ENCODE assay signal across 19 cellular contexts in the genomic region with DNA sequence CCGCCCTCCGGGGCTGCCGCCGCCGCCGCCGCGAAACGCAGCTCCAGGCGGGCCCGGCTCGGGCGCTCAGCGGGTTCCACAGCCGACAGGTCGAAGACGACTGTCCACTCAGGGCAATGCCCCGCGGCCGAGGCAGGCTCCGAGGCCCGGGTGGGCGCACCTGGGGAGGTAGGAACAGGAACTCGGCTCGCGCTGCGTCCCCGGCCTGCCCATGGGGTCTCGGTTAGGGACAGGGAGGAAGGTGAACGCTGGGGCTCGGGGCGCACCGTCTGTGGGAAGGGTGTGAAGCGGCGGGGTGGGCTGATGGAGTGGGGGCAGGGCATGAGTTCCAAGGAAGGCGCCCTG. TPM values are rescaled to one million over a fixed set of nuclear protein-coding genes. Genes with fewer than 3 reads are reported as not detected.
DNase-seq lines count a peak whose midpoint lies in the region; ATAC-seq and TF ChIP-seq lines count a peak whose summit lies in the region.
"Had no signal": no experiment of that assay in that cellular context is flagged by ENCODE, and none has a peak within 500 bp of the region (broad histone marks: within the 10 kb centered on the region; RNA-seq: fewer than 3 reads in every experiment).

No MANE protein-coding gene starts in this region.

- no peaks in the 10 kb centered on the region for H3K27me3 Mint-ChIP-seq in osteocyte (ENCODE audit: unreplicated experiment)

- H3K4me1 Mint-ChIP-seq in osteocyte (ENCODE audit: unreplicated experiment) = peaks cover 8% of the 10 kb centered on the region

- no peak overlapping the region for H3K4me3 ChIP-seq in RWPE2 (ENCODE audit: severe bottlenecking)
- peak overlapping the region; percentile 40 for H3K4me3 ChIP-seq in coronary artery
- H3K4me3 ChIP-seq in neuronal stem cell (ENCODE audit: low read length in 2 of 2) = no peak overlapping the region
- H3K4me3 ChIP-seq in suprapubic skin = peak overlapping the region; percentile 40
- no peak overlapping the region for H3K4me3 ChIP-seq in gastrocnemius medialis
- H3K4me3 ChIP-seq: A549, MG63 had no signal

- no peak overlapping the region for H3K27ac ChIP-seq in RWPE2 (ENCODE audit: poor library complexity, severe bottlenecking)
- H3K27ac ChIP-seq in coronary artery = no peak overlapping the region
- no peak overlapping the region for H3K27ac ChIP-seq in neuronal stem cell (replicated peaks; ENCODE audit: low read length)
- no peak overlapping the region for H3K27ac ChIP-seq in suprapubic skin
- no peak overlapping the region for H3K27ac ChIP-seq in gastrocnemius medialis
- H3K27ac ChIP-seq: A549 had no signal

- H2BK12ac ChIP-seq in neuronal stem cell (ENCODE audit: low read length) = no peak overlapping the region

- WGBS in neuronal stem cell (ENCODE audit: extremely low coverage in 2 of 2, insufficient read length in 2 of 2, insufficient replicate concordance in 1 of 2), 2 donors = no CpG with 5 or more reads among the region's 36 CpGs
- 36% methylated on average over 10 of the region's 36 CpGs for WGBS in suprapubic skin

- H3K9me3 Mint-ChIP-seq in osteocyte (ENCODE audit: unreplicated experiment) = no peaks in the 10 kb centered on the region
- H3K9me3 Mint-ChIP-seq: CD4-positive, alpha-beta T cell had no signal

- in situ Hi-C loops in gastrocnemius medialis (cut with MboI; ENCODE audit: low sequenced_read_pairs in 4 of 4) = no loop called here

- no peak overlapping the region for H3K9ac ChIP-seq in neuronal stem cell (ENCODE audit: low read depth, low read length, poor library complexity)

- H3K79me1 ChIP-seq in neuronal stem cell (ENCODE audit: low read depth, low read length) = peaks cover 2% of the 10 kb centered on the region

- TF ChIP-seq POLR2A in suprapubic skin (IDR thresholded peaks at IDR 0.05) (no peak), gastrocnemius medialis (IDR thresholded peaks at IDR 0.05) (no peak)

- peaks cover 24% of the 10 kb centered on the region for H3K36me3 Mint-ChIP-seq in osteocyte (ENCODE audit: unreplicated experiment)

- no peaks in the 10 kb centered on the region for H3K27me3 ChIP-seq in RWPE2 (ENCODE audit: insufficient read depth, poor library complexity, severe bottlenecking)
- no peaks in the 10 kb centered on the region for H3K27me3 ChIP-seq in neuronal stem cell (ENCODE audit: control insufficient read depth in 3 of 3, insufficient read depth in 3 of 3, low read depth in 1 of 3, low read length in 3 of 3)
- peaks cover 15% of the 10 kb centered on the region for H3K27me3 ChIP-seq in suprapubic skin
- no peaks in the 10 kb centered on the region for H3K27me3 ChIP-seq in gastrocnemius medialis
- H3K27me3 ChIP-seq: MG63 had no signal

- H3K23ac ChIP-seq in neuronal stem cell (ENCODE audit: low read depth, low read length, poor library complexity) = no peak overlapping the region

- H2AFZ ChIP-seq in neuronal stem cell (ENCODE audit: low read length) = no peak overlapping the region

- no peak overlapping the region for H2BK5ac ChIP-seq in neuronal stem cell (ENCODE audit: low read length)

- no peaks in the 10 kb centered on the region for H3K9me3 ChIP-seq in RWPE2 (ENCODE audit: severe bottlenecking)
- no peaks in the 10 kb centered on the region for H3K9me3 ChIP-seq in neuronal stem cell (replicated peaks in 1 of 2; ENCODE audit: control insufficient read depth in 2 of 2, insufficient read depth in 1 of 2, low read depth in 1 of 2, low read length in 2 of 2)
- H3K9me3 ChIP-seq in suprapubic skin = no peaks in the 10 kb centered on the region
- H3K9me3 ChIP-seq in gastrocnemius medialis = no peaks in the 10 kb centered on the region
- H3K9me3 ChIP-seq: A549; BLaER1 treated with 17β-estradiol and CSF1 and Interleukin-3, amounts not matched to agents 10 nM and 100 nM; MG63 had no signal

- no peak overlapping the region for H3K27ac Mint-ChIP-seq in osteocyte (ENCODE audit: unreplicated experiment)
- H3K27ac Mint-ChIP-seq: CD4-positive, alpha-beta T cell had no signal

- H3K18ac ChIP-seq in neuronal stem cell (ENCODE audit: low read length) = no peak overlapping the region

- H3K4me1 ChIP-seq in RWPE2 (ENCODE audit: insufficient read depth, poor library complexity, severe bottlenecking) (no peaks in the 10 kb centered on the region), neuronal stem cell (ENCODE audit: control insufficient read depth in 2 of 2, insufficient read depth in 1 of 2, low read depth in 1 of 2, low read length in 2 of 2) (peaks cover 0 to 3% of the 10 kb centered on the region in 2 donors), suprapubic skin (peaks cover 22% of the 10 kb centered on the region), gastrocnemius medialis (peaks cover 0 to 4% of the 10 kb centered on the region in 2 donors)
- H3K4me1 ChIP-seq: A549 had no signal

- no peak overlapping the region for H4K91ac ChIP-seq in neuronal stem cell (ENCODE audit: low read depth, low read length, poor library complexity)

- peaks cover 30% of the 10 kb centered on the region for H3K36me3 ChIP-seq in RWPE2 (ENCODE audit: low read depth)
- H3K36me3 ChIP-seq in neuronal stem cell (replicated peaks in 1 of 2; ENCODE audit: control insufficient read depth in 2 of 2, insufficient read depth in 2 of 2, low read length in 2 of 2) = peaks cover 23 to 62% of the 10 kb centered on the region in 2 donors
- H3K36me3 ChIP-seq in suprapubic skin = peaks cover 29% of the 10 kb centered on the region
- H3K36me3 ChIP-seq in gastrocnemius medialis = peaks cover 0 to 32% of the 10 kb centered on the region in 2 donors

- no peak overlapping the region for H2BK15ac ChIP-seq in neuronal stem cell (ENCODE audit: low read length)

- ATAC-seq in RWPE2 (ENCODE audit: low read depth) (no peak), gastrocnemius medialis (no peak)
- ATAC-seq: A549, SK-N-SH treated with all-trans-retinoic acid at 6 μM for 48 hours had no signal

- H2AK5ac ChIP-seq in neuronal stem cell (ENCODE audit: low read depth, low read length) = no peak overlapping the region

- H3K4ac ChIP-seq in neuronal stem cell (ENCODE audit: low read length) = no peak overlapping the region

- DNase-seq in RWPE2 (ENCODE audit: low spot score) (peak; percentile 67), coronary artery (ENCODE audit: low spot score) (no peak), neuronal stem cell (ENCODE audit: low spot score) (no peak), suprapubic skin (ENCODE audit: low spot score in 2 of 2) (peak in 1 of 2 donors; percentile 71), osteocyte (ENCODE audit: extremely low spot score, unreplicated experiment) (no peak), amygdala (lab: John Stamatoyannopoulos, UW) (no peak), gastrocnemius medialis (no peak)
- DNase-seq: AML-193; CD4-positive, alpha-beta T cell; KG1; MG63; NCI-H1105 treated with DMSO at 0.1 percent for 48 hours; NCI-H146; NCI-H1930; NCI-H2107; NCI-H69 had no signal

- H3K4me2 ChIP-seq in neuronal stem cell (ENCODE audit: insufficient read depth, low read length, poor library complexity, severe bottlenecking) = no peak overlapping the region
- H3K4me2 ChIP-seq: A549 had no signal

- peak overlapping the region; percentile 38 for H3K14ac ChIP-seq in neuronal stem cell (ENCODE audit: low read length)

- intact Hi-C loops in gastrocnemius medialis (cut with DNase I; ENCODE audit: low total_unique reads) = no loop called here

- TF ChIP-seq CTCF in RWPE2 (IDR thresholded peaks at IDR 0.05; ENCODE audit: poor library complexity, severe bottlenecking) = no peak
- no peak for TF ChIP-seq CTCF in coronary artery (IDR thresholded peaks at IDR 0.05)
- TF ChIP-seq CTCF in suprapubic skin (IDR thresholded peaks at IDR 0.05) = no peak
- TF ChIP-seq CTCF in osteocyte (IDR thresholded peaks at IDR 0.05) = no peak
- TF ChIP-seq CTCF in gastrocnemius medialis (IDR thresholded peaks at IDR 0.05 in 4 of 5, conservative IDR thresholded peaks at IDR 0.05 in 1 of 5) = no peak

- H3K4me3 Mint-ChIP-seq in osteocyte (ENCODE audit: unreplicated experiment) = no peak overlapping the region
- H3K4me3 Mint-ChIP-seq: CD4-positive, alpha-beta T cell had no signal

- no peak for TF ChIP-seq EP300 in suprapubic skin (IDR thresholded peaks at IDR 0.05)

- H2BK120ac ChIP-seq in neuronal stem cell (ENCODE audit: low read depth, low read length) = no peak overlapping the region

- H4K8ac ChIP-seq in neuronal stem cell (ENCODE audit: low read depth, low read length) = no peak overlapping the region

RNA-seq across cellular contexts. Expression of a gene that starts 26.8 kb away (rescaled TPM):
- 17.4 TPM for polyA plus RNA-seq in neuronal stem cell (2013, experiment 1 of 2)
- polyA plus RNA-seq in neuronal stem cell (2013, experiment 2 of 2) = 17.0 TPM
- under 1 TPM in 1 of 4 donors, not detected in 3; 0.68 TPM for total RNA-seq in suprapubic skin
- total RNA-seq in osteocyte = 6.5 and 8.5 TPM in 2 replicates
- 1 to 10 TPM; 1.1 to 6.9 (median 3.3) TPM for total RNA-seq in gastrocnemius medialis
- total RNA-seq: CD4-positive, alpha-beta T cell had no signal

RNA-seq across cellular contexts. Expression of a gene that starts 37.4 kb away (rescaled TPM):
- 17.2 TPM for polyA plus RNA-seq in neuronal stem cell (2013, experiment 1 of 2)
- polyA plus RNA-seq in neuronal stem cell (2013, experiment 2 of 2) = 16.5 TPM
- total RNA-seq in suprapubic skin (100 to 1,000 TPM in 2 of 4 donors, 10 to 100 TPM in 2; 74.7 to 160 (median 99.2) TPM), osteocyte (58.0 and 64.2 TPM in 2 replicates), gastrocnemius medialis (10 to 100 TPM; 26.0 to 64.9 (median 46.4) TPM)

RNA-seq across cellular contexts. Expression of a gene that starts 50.0 kb away (rescaled TPM):
- polyA plus RNA-seq in neuronal stem cell (2013, experiment 1 of 2) = 152 TPM
- polyA plus RNA-seq in neuronal stem cell (2013, experiment 2 of 2) = 153 TPM
- total RNA-seq in suprapubic skin (100 to 1,000 TPM; 112 to 223 (median 208) TPM), osteocyte (162 and 175 TPM in 2 replicates), gastrocnemius medialis (100 to 1,000 TPM; 169 to 229 (median 203) TPM)

RNA-seq across cellular contexts. Expression of a gene that starts 50.3 kb away (rescaled TPM):
- 11.8 TPM for polyA plus RNA-seq in neuronal stem cell (2013, experiment 1 of 2)
- polyA plus RNA-seq in neuronal stem cell (2013, experiment 2 of 2) = 10.4 TPM
- total RNA-seq in suprapubic skin (10 to 100 TPM; 43.4 to 75.6 (median 58.4) TPM), osteocyte (59.7 and 63.9 TPM in 2 replicates), gastrocnemius medialis (10 to 100 TPM; 40.6 to 60.1 (median 44.2) TPM)

Comparison
In these comparisons a context has a peak if more than half of its experiments do, and no peak if none do; other contexts are left out.
1. H3K4me3 ChIP-seq: peak in coronary artery (single experiment) and suprapubic skin (single experiment); none in RWPE2 (single experiment), neuronal stem cell (0 of 2) and gastrocnemius medialis (0 of 4).